Comparison of ENCODE assay signal across 19 cellular contexts in genomic region chr9:107948086-107948485, GRCh38.
DNase-seq lines count a peak whose midpoint lies in the region; ATAC-seq and TF ChIP-seq lines count a peak whose summit lies in the region.
"Had no signal": no experiment of that assay in that cellular context is flagged by ENCODE, and none has a peak within 500 bp of the region (broad histone marks: within the 10 kb centered on the region; RNA-seq: fewer than 3 reads in every experiment).

No MANE protein-coding gene starts in this region.

- WGBS in mammary epithelial cell (ENCODE audit: low coverage, missing lambda C conversion rate): 62% methylated on average over 4 of the region's 6 CpGs

- DNase-seq in EH (ENCODE audit: low read depth) (peak; percentile 68), LHCN-M2 (ENCODE audit: low read depth) (peak; percentile 33), fibroblast of villous mesenchyme (ENCODE audit: low read depth) (peak; percentile 35), mammary epithelial cell (no peak)
- DNase-seq in activated T-cell treated with anti-CD3 and anti-CD28 coated beads, Interleukin-2, amount 50 U/mL, for 1 hour: no peak
- DNase-seq: CD4-positive, CD25-positive, alpha-beta regulatory T cell; COR-L47; DMS153; KG1; NCI-H1417 treated with DMSO at 0.1 percent for 48 hours; NCI-H187 treated with DMSO at 0.1 percent for 48 hours; NCI-H2227 treated with DMSO at 0.1 percent for 48 hours; NCI-H510A treated with DMSO at 0.1 percent for 48 hours; NCI-H774; SHP77 had no signal

- H3K27ac ChIP-seq in mammary epithelial cell (ENCODE audit: insufficient read depth, low read depth, low read length): no peak overlapping the region

- dilution Hi-C loops in mammary epithelial cell (cut with HindIII; ENCODE audit: low sequenced_read_pairs): no loop called here

- no peak overlapping the region for H2AFZ ChIP-seq in mammary epithelial cell (ENCODE audit: low read depth, low read length)

- H4K20me1 ChIP-seq in mammary epithelial cell (ENCODE audit: insufficient read depth, low read length): no peaks in the 10 kb centered on the region

- H3K4me2 ChIP-seq in skeletal muscle satellite cell (ENCODE audit: low read length) (peak overlapping the region; percentile 2), mammary epithelial cell (ENCODE audit: insufficient read depth, low read depth, low read length) (no peak overlapping the region)

- H3K36me3 ChIP-seq in skeletal muscle satellite cell (ENCODE audit: insufficient read depth, low read length) (no peaks in the 10 kb centered on the region), mammary epithelial cell (ENCODE audit: insufficient read depth, low read length) (no peaks in the 10 kb centered on the region)

- CTCF ChIA-PET in mammary epithelial cell (lab: Charles Lee; ENCODE audit: low non-redundant PET): no interaction called here

- H3K79me2 ChIP-seq in mammary epithelial cell (ENCODE audit: insufficient read depth, low read length): no peaks in the 10 kb centered on the region

- ATAC-seq in GM19023 (IDR thresholded peaks at IDR 0.05; ENCODE audit: unreplicated experiment) (no peak), GM19467 (IDR thresholded peaks at IDR 0.05; ENCODE audit: unreplicated experiment) (no peak)
- ATAC-seq: HCT116 had no signal

- in situ Hi-C loops in mammary epithelial cell (cut with MboI; ENCODE audit: low sequenced_read_pairs in 2 of 2): no loop called here

- TF ChIP-seq CTCF in fibroblast of villous mesenchyme (IDR thresholded peaks at IDR 0.05; ENCODE audit: insufficient read depth, low read depth, low read length) (no peak), mammary epithelial cell (conservative IDR thresholded peaks at IDR 0.05 in 1 of 2, IDR thresholded peaks at IDR 0.05 in 1 of 2; ENCODE audit: extremely low read depth in 1 of 2, insufficient read depth in 1 of 2, low read depth in 1 of 2, low read length in 2 of 2) (no peak)

- no peaks in the 10 kb centered on the region for H3K9me3 ChIP-seq in skeletal muscle satellite cell (replicated peaks; ENCODE audit: low read length)
- no peaks in the 10 kb centered on the region for H3K9me3 ChIP-seq in mammary epithelial cell (replicated peaks; ENCODE audit: insufficient read depth, low read length)

- intact Hi-C loops in mammary epithelial cell (cut with micrococcal nuclease): no loop called here

- H3K27me3 ChIP-seq in skeletal muscle satellite cell (ENCODE audit: control insufficient read depth, insufficient read depth, low read length): no peaks in the 10 kb centered on the region
- H3K27me3 ChIP-seq in mammary epithelial cell (ENCODE audit: insufficient read depth, low read length): no peaks in the 10 kb centered on the region

- no TSS peak for BruUV-seq in mammary epithelial cell (replicated peaks; lab: Mats Ljungman, UMichigan)

- no peak overlapping the region for H3K4me3 ChIP-seq in fibroblast of villous mesenchyme (ENCODE audit: low read depth, low read length)
- H3K4me3 ChIP-seq in skeletal muscle satellite cell (ENCODE audit: low read length): no peak overlapping the region
- H3K4me3 ChIP-seq in mammary epithelial cell (replicated peaks in 1 of 3; ENCODE audit: insufficient read depth in 1 of 3, low read depth in 2 of 3, low read length in 3 of 3): no peak overlapping the region

- H3K4me1 ChIP-seq in skeletal muscle satellite cell (ENCODE audit: control insufficient read depth, insufficient read depth, low read length) (peaks cover 7% of the 10 kb centered on the region), mammary epithelial cell (ENCODE audit: insufficient read depth, low read length) (no peaks in the 10 kb centered on the region)

- H3K9ac ChIP-seq in skeletal muscle satellite cell (ENCODE audit: low read depth, low read length) (no peak overlapping the region), mammary epithelial cell (ENCODE audit: insufficient read depth, low read length) (no peak overlapping the region)

Comparison
In these comparisons a context has a peak if more than half of its experiments do, and no peak if none do; other contexts are left out.
1. DNase-seq: peak in EH (single experiment), LHCN-M2 (single experiment) and fibroblast of villous mesenchyme (single experiment); none in activated T-cell treated with anti-CD3 and anti-CD28 coated beads, Interleukin-2, amount 50 U/mL, for 1 hour (single experiment) and mammary epithelial cell (single experiment).